ENCODE assay signal across 11 cellular contexts in genomic region chr2:73359915-73360697, GRCh38. TPM values are rescaled to one million over a fixed set of nuclear protein-coding genes. Genes with fewer than 3 reads are reported as not detected.
DNase-seq lines count a peak whose midpoint lies in the region; ATAC-seq, FAIRE-seq and TF ChIP-seq lines count a peak whose summit lies in the region.
"Had no signal": no experiment of that assay in that cellular context is flagged by ENCODE, and none has a peak within 500 bp of the region (broad histone marks: within the 10 kb centered on the region; RNA-seq: fewer than 3 reads in every experiment).

No MANE protein-coding gene starts in this region.

- no peaks in the 10 kb centered on the region for H3K36me3 ChIP-seq in PC-9 (ENCODE audit: low read depth)

- peak; percentile 69 for TF ChIP-seq CTCF in PC-9 (conservative IDR thresholded peaks at IDR 0.05)
- peak; percentile 46 for TF ChIP-seq CTCF in fibroblast of mammary gland (conservative IDR thresholded peaks at IDR 0.05; ENCODE audit: control insufficient read depth, insufficient read depth, low read depth, low read length)

- POLR2A ChIA-PET in PC-9 (lab: Charles Lee; ENCODE audit: unreplicated experiment): interaction anchor here (0.7 kb wide), 2 partner anchors 79 to 183 kb away, joined by 3 read pairs; no protein-coding TSS in a partner anchor

- H3F3A ChIP-seq in PC-9 (ENCODE audit: insufficient read depth, low read depth): 0 out of 2 replicates have a peak, but pooled peaks cover 5% of the 10 kb centered on the region

- CTCF ChIA-PET in PC-9 (lab: Charles Lee): interaction anchor here (0.6 to 1.1 kb wide), 2 partner anchors 60 to 127 kb away, joined by 3 to 5 read pairs; partner anchors contain the start of gene PRADC1

- peaks cover 3% of the 10 kb centered on the region; the same call in 1 of the 2 replicates for H4K20me1 ChIP-seq in PC-9 (ENCODE audit: insufficient read depth)

- intact Hi-C loops in PC-9 (cut with micrococcal nuclease; ENCODE audit: unreplicated experiment): no loop called here

- no peak for ATAC-seq in GM19351 (IDR thresholded peaks at IDR 0.05; ENCODE audit: unreplicated experiment)
- ATAC-seq in HG02610 (IDR thresholded peaks at IDR 0.05; ENCODE audit: unreplicated experiment): no peak

- H3K79me2 ChIP-seq in PC-9 (ENCODE audit: low read depth): no peaks in the 10 kb centered on the region

- H3K9me2 ChIP-seq in PC-9 (ENCODE audit: insufficient read depth): no peaks in the 10 kb centered on the region

- no peak overlapping the region for H2AFZ ChIP-seq in PC-9

- DNase-seq in ELR (ENCODE audit: low read depth): peak; percentile 29
- DNase-seq in PC-9: no peak
- peak; percentile 8 for DNase-seq in fibroblast of mammary gland (ENCODE audit: low read depth)
- DNase-seq in T1000 (lab: John Stamatoyannopoulos, UW): no peak
- DNase-seq in germinal center (ENCODE audit: low spot score): no peak
- DNase-seq: naive B cell; stimulated activated naive CD4-positive, alpha-beta T cell had no signal

- no peaks in the 10 kb centered on the region for H3K4me1 ChIP-seq in PC-9 (replicated peaks; ENCODE audit: insufficient read depth)

- no peaks in the 10 kb centered on the region for H3K9me3 ChIP-seq in PC-9 (ENCODE audit: insufficient read depth, low read depth)

- H3K4me3 ChIP-seq in PC-9: no peak overlapping the region
- H3K4me3 ChIP-seq in fibroblast of mammary gland (ENCODE audit: control insufficient read depth, low read depth, low read length): no peak overlapping the region
- H3K4me3 ChIP-seq: coronary artery had no signal

- H3K4me2 ChIP-seq in PC-9: no peak overlapping the region

- no peak overlapping the region for H3K27ac ChIP-seq in PC-9
- H3K27ac ChIP-seq: coronary artery had no signal

- peak; percentile 93 for FAIRE-seq in A204.1 (lab: Jason Lieb, UNC)

- BruUV-seq in PC-9 (replicated peaks; lab: Mats Ljungman, UMichigan): no TSS peak

- H3K27me3 ChIP-seq in PC-9 (ENCODE audit: insufficient read depth, low read depth): 0 out of 2 replicates have a peak, but pooled peaks cover 8% of the 10 kb centered on the region

RNA-seq across cellular contexts. Expression of gene ALMS1, which starts 25.5 kb away (rescaled TPM):
- total RNA-seq in PC-9 (2021): 14.7 and 16.7 TPM in 2 replicates

Comparison
In these comparisons a context has a peak if more than half of its experiments do, and no peak if none do; other contexts are left out.
1. DNase-seq: peak in ELR (single experiment) and fibroblast of mammary gland (single experiment); none in PC-9 (0 of 2), T1000 (single experiment) and germinal center (single experiment).